In genomic region chr21:32457360-32457840, GRCh38 we compare ENCODE assay signal across 10 cellular contexts. TPM values are rescaled to one million over a fixed set of nuclear protein-coding genes. Genes with fewer than 3 reads are reported as not detected.
DNase-seq lines count a peak whose midpoint lies in the region; ATAC-seq and TF ChIP-seq lines count a peak whose summit lies in the region.
"Had no signal": no experiment of that assay in that cellular context is flagged by ENCODE, and none has a peak within 500 bp of the region (broad histone marks: within the 10 kb centered on the region; RNA-seq: fewer than 3 reads in every experiment).

No MANE protein-coding gene starts in this region.

- H3K4me2 ChIP-seq in GM23248 (ENCODE audit: unreplicated experiment) (no peak overlapping the region), Karpas-422 (ENCODE audit: low read depth, low read length, poor library complexity, severe bottlenecking) (no peak overlapping the region)

- H4K20me1 ChIP-seq in GM23248 (ENCODE audit: insufficient read depth) (no peaks in the 10 kb centered on the region), Karpas-422 (ENCODE audit: insufficient read depth, low read depth, low read length) (no peaks in the 10 kb centered on the region)

- POLR2A ChIA-PET in WTC11 (lab: Charles Lee) (no interaction called here), HEK293T (lab: Yijun Ruan, JAX) (no interaction called here)

- ATAC-seq in WTC11, result peak; percentile 53; the same call in 1 of the 2 replicates
- ATAC-seq in GM18517 (IDR thresholded peaks at IDR 0.05; ENCODE audit: unreplicated experiment), result no peak

- in situ Hi-C loops in GM23248 (cut with MboI), result no loop called here

- H3K9me3 ChIP-seq in GM23248 (ENCODE audit: low read depth) (no peaks in the 10 kb centered on the region), left ventricle myocardium inferior (replicated peaks) (no peaks in the 10 kb centered on the region), skeletal muscle tissue (ENCODE audit: control insufficient read depth in 3 of 3, low read length in 3 of 3) (no peaks in the 10 kb centered on the region), Karpas-422 (ENCODE audit: low read length) (no peaks in the 10 kb centered on the region)

- 24 to 33% methylated on average over 9 of the region's 9 CpGs for WGBS in GM23248 (ENCODE audit: low coverage in 1 of 2, low lambda C conversion rate in 2 of 2, missing lambda C conversion rate in 2 of 2), 2 experiments

- H3K9me3 Mint-ChIP-seq in WTC11, result peaks cover 13% of the 10 kb centered on the region

- H3K27ac Mint-ChIP-seq in WTC11, result no peak overlapping the region

- H3F3A ChIP-seq in GM23248 (ENCODE audit: insufficient read depth), result peaks cover 5% of the 10 kb centered on the region; the same call in 1 of the 2 replicates

- H3K9ac ChIP-seq in GM23248, result no peak overlapping the region
- H3K9ac ChIP-seq in skeletal muscle tissue (ENCODE audit: low read depth in 1 of 3, low read length in 3 of 3), result peak overlapping the region in 2 of 3 donors; percentile 11 to 40
- no peak overlapping the region for H3K9ac ChIP-seq in Karpas-422 (ENCODE audit: low read length)

- H3K4me1 ChIP-seq in GM23248 (ENCODE audit: insufficient read depth) (peaks cover 15% of the 10 kb centered on the region), left ventricle myocardium inferior (peaks cover 47% of the 10 kb centered on the region), skeletal muscle tissue (ENCODE audit: control insufficient read depth in 3 of 3, insufficient read depth in 3 of 3, low read length in 3 of 3) (peaks cover 10 to 15% (median 11%) of the 10 kb centered on the region in 3 donors), Karpas-422 (ENCODE audit: low read length) (no peaks in the 10 kb centered on the region)
- H3K4me1 ChIP-seq: foreskin keratinocyte had no signal

- H2AFZ ChIP-seq in GM23248 (no peak overlapping the region), Karpas-422 (ENCODE audit: low read length) (no peak overlapping the region)

- H3K27ac ChIP-seq in GM23248 (no peak overlapping the region), left ventricle myocardium inferior (replicated peaks) (peak overlapping the region; percentile 80), skeletal muscle tissue (ENCODE audit: low read depth, low read length) (no peak overlapping the region), Karpas-422 (ENCODE audit: low read length) (no peak overlapping the region)

- peaks cover 8% of the 10 kb centered on the region for H3K4me1 Mint-ChIP-seq in WTC11

- H3K4me3 ChIP-seq in GM23248, result no peak overlapping the region
- no peak overlapping the region for H3K4me3 ChIP-seq in left ventricle myocardium inferior
- no peak overlapping the region for H3K4me3 ChIP-seq in skeletal muscle tissue (ENCODE audit: low read length in 3 of 3)
- H3K4me3 ChIP-seq in Karpas-422 (ENCODE audit: low read length), result no peak overlapping the region

- peaks cover 9% of the 10 kb centered on the region for H3K36me3 Mint-ChIP-seq in WTC11

- no peaks in the 10 kb centered on the region; the same call in 1 of the 2 replicates for H3K27me3 Mint-ChIP-seq in WTC11 (ENCODE audit: low read depth)

- H3K79me2 ChIP-seq in GM23248 (ENCODE audit: insufficient read depth) (no peaks in the 10 kb centered on the region), Karpas-422 (ENCODE audit: low read length) (no peaks in the 10 kb centered on the region)

- CTCF ChIA-PET in WTC11 (lab: Charles Lee) (interaction anchor here (0.9 to 1.7 kb wide), 4 partner anchors 13 to 112 kb away, joined by 3 to 5 read pairs (median 4); no protein-coding TSS in a partner anchor), HEK293T (lab: Yijun Ruan, JAX) (interaction anchor here (0.6 kb wide), 1 partner anchor 472 kb away, joined by 5 read pairs; no protein-coding TSS in a partner anchor)

- no peaks in the 10 kb centered on the region for H3K27me3 ChIP-seq in GM23248 (replicated peaks; ENCODE audit: insufficient read depth)
- H3K27me3 ChIP-seq in left ventricle myocardium inferior (ENCODE audit: low read depth), result no peaks in the 10 kb centered on the region
- H3K27me3 ChIP-seq in skeletal muscle tissue (ENCODE audit: control insufficient read depth in 3 of 3, insufficient read depth in 3 of 3, low read length in 3 of 3), result no peaks in the 10 kb centered on the region
- H3K27me3 ChIP-seq in Karpas-422 (ENCODE audit: low read length), result no peaks in the 10 kb centered on the region
- H3K27me3 ChIP-seq: foreskin keratinocyte had no signal

- H3K36me3 ChIP-seq in GM23248 (ENCODE audit: low read depth), result no peaks in the 10 kb centered on the region
- peaks cover 56% of the 10 kb centered on the region for H3K36me3 ChIP-seq in left ventricle myocardium inferior
- peaks cover 4 to 21% (median 20%) of the 10 kb centered on the region in 3 donors for H3K36me3 ChIP-seq in skeletal muscle tissue (ENCODE audit: control insufficient read depth in 3 of 3, insufficient read depth in 3 of 3, low read length in 3 of 3)
- no peaks in the 10 kb centered on the region for H3K36me3 ChIP-seq in Karpas-422 (ENCODE audit: insufficient read depth, low read length)

- H3K9me2 ChIP-seq in GM23248 (ENCODE audit: insufficient read depth) (no peaks in the 10 kb centered on the region), Karpas-422 (replicated peaks; ENCODE audit: insufficient read depth, low read length) (no peaks in the 10 kb centered on the region)

- no peak overlapping the region for H3K4me3 Mint-ChIP-seq in WTC11

- TF ChIP-seq CTCF in WTC11 (IDR thresholded peaks at IDR 0.05) (no peak), left ventricle myocardium inferior (IDR thresholded peaks at IDR 0.05; ENCODE audit: borderline replicate concordance) (no peak)

- DNase-seq in GM23248, result peak; percentile 33
- DNase-seq in WTC11 (ENCODE audit: low spot score), result no peak
- peak; percentile 43 for DNase-seq in left ventricle myocardium inferior
- no peak for DNase-seq in SIG-M5 treated with dmso at 0.1 percent for 504 hours (lab: John Stamatoyannopoulos, UW; ENCODE audit: unreplicated experiment)
- no peak for DNase-seq in Karpas-422
- no peak for DNase-seq in HEK293T (ENCODE audit: extremely low spot score)
- DNase-seq: foreskin keratinocyte, NCI-H524 had no signal

- intact Hi-C loops in left ventricle myocardium inferior (cut with micrococcal nuclease), result no loop called here

TF ChIP-seq in WTC11, 78 proteins besides CTCF, POLR2A, EP300 and RAD21 (continues in another document):
- TF ChIP-seq FOXP4 (CRISPR knock-in tag; IDR thresholded peaks at IDR 0.05) (no peak), HMGA2 (CRISPR knock-in tag; IDR thresholded peaks at IDR 0.05) (no peak)

TF ChIP-seq in HEK293T, 16 proteins besides CTCF, POLR2A, EP300 and RAD21:
- TF ChIP-seq SP1 (IDR thresholded peaks at IDR 0.05) (no peak), CTBP1 (IDR thresholded peaks at IDR 0.05; ENCODE audit: borderline replicate concordance) (no peak), TARDBP (IDR thresholded peaks at IDR 0.05) (no peak), ELF4 (IDR thresholded peaks at IDR 0.05) (no peak), NFRKB (IDR thresholded peaks at IDR 0.05) (no peak), SUZ12 (IDR thresholded peaks at IDR 0.05) (no peak)

RNA-seq across cellular contexts. Expression of gene EVA1C, which starts 44.9 kb away (rescaled TPM):
- total RNA-seq in GM23248 (2014; rRNA removed; shearing (Covaris generic)), result 0.89 and 2.2 TPM in 2 replicates
- polyA plus RNA-seq in GM23248 (2016; fragmentation: Nextera tagmentation; extraction: Ambion mirVana), result 1.3 and 1.9 TPM in 2 replicates
- 2.3 to 3.6 TPM (median 3.1 TPM) in 3 replicates for total RNA-seq in WTC11 (2021)
- 13.9 TPM for total RNA-seq in left ventricle myocardium inferior
- 0.52 TPM for total RNA-seq in skeletal muscle tissue
- total RNA-seq in Karpas-422 (2014; rRNA removed; shearing (Covaris generic); ENCODE audit: low replicate concordance), result not detected in 2 replicates

Comparison
In these comparisons a context has a peak if more than half of its experiments do, and no peak if none do; other contexts are left out.
1. DNase-seq: peak in GM23248 (single experiment) and left ventricle myocardium inferior (single experiment); none in WTC11 (single experiment), SIG-M5 treated with dmso at 0.1 percent for 504 hours (single experiment), Karpas-422 (single experiment) and HEK293T (single experiment).
2. H3K9ac ChIP-seq: peak in skeletal muscle tissue (2 of 3); none in GM23248 (single experiment) and Karpas-422 (single experiment).